Comparison of ENCODE assay signal across 26 cellular contexts in genomic region chr9:97363661-97364299, GRCh38. TPM values are rescaled to one million over a fixed set of nuclear protein-coding genes. Genes with fewer than 3 reads are reported as not detected.
DNase-seq lines count a peak whose midpoint lies in the region; ATAC-seq, FAIRE-seq and TF ChIP-seq lines count a peak whose summit lies in the region.
"Had no signal": no experiment of that assay in that cellular context is flagged by ENCODE, and none has a peak within 500 bp of the region (broad histone marks: within the 10 kb centered on the region; RNA-seq: fewer than 3 reads in every experiment).

No MANE protein-coding gene starts in this region.

- no peaks in the 10 kb centered on the region for H4K20me1 ChIP-seq in MM.1S (ENCODE audit: insufficient read depth, low read length)
- H4K20me1 ChIP-seq in K562 (replicated peaks; ENCODE audit: control insufficient read depth, insufficient read depth, low read length), result no peaks in the 10 kb centered on the region

- H3K27me3 ChIP-seq in MM.1S (replicated peaks; ENCODE audit: insufficient read depth, low read length) (no peaks in the 10 kb centered on the region), K562 (ENCODE audit: control insufficient read depth in 2 of 2, insufficient read depth in 2 of 2, low read length in 2 of 2) (no peaks in the 10 kb centered on the region), breast epithelium (no peaks in the 10 kb centered on the region)
- H3K27me3 ChIP-seq: pancreas, SJSA1, spleen had no signal

- 73% methylated on average over 11 of the region's 11 CpGs for WGBS in K562 (ENCODE audit: insufficient coverage, low coverage, missing lambda C conversion rate)

- H3K27ac ChIP-seq in MM.1S (ENCODE audit: low read length), result peak overlapping the region; percentile 69; the same call in 1 of the 2 replicates
- no peak overlapping the region; the same call in 2 of the 3 replicates for H3K27ac ChIP-seq in K562 (ENCODE audit: extremely low read depth, low read depth, low read length)
- no peak overlapping the region for H3K27ac ChIP-seq in breast epithelium
- H3K27ac ChIP-seq: C4-2B, KMS-11, pancreas, SJSA1, spleen had no signal

- H3K4me2 ChIP-seq in MM.1S (ENCODE audit: low read depth, low read length) (peak overlapping the region; percentile 81), K562 (ENCODE audit: insufficient read depth, low read length) (peak overlapping the region; percentile 9; the same call in 1 of the 2 replicates)
- H3K4me2 ChIP-seq: KMS-11 had no signal

- BruUV-seq in K562 (replicated peaks; lab: Mats Ljungman, UMichigan), result no TSS peak

- H3K4me3 Mint-ChIP-seq in stimulated activated naive B cell treated with anti-CD40 and anti-IgM and Interleukin-4, amounts not matched to agents 10 μg/mL and 1 μg/mL and 100 μg/mL, for 72 hours, result no peak overlapping the region
- H3K4me3 Mint-ChIP-seq: activated naive CD4-positive, alpha-beta T cell treated with anti-CD3 and anti-CD28 coated beads for 36 hours; brain; neural crest cell; type B pancreatic cell had no signal

- peaks cover 26% of the 10 kb centered on the region for H3K4me1 ChIP-seq in MM.1S (ENCODE audit: low read length)
- peaks cover 17 to 18% of the 10 kb centered on the region in 2 experiments for H3K4me1 ChIP-seq in K562 (replicated peaks in 1 of 2; ENCODE audit: control insufficient read depth in 2 of 2, insufficient read depth in 2 of 2, low read length in 2 of 2)
- no peaks in the 10 kb centered on the region for H3K4me1 ChIP-seq in breast epithelium
- H3K4me1 ChIP-seq: Caco-2, pancreas, SJSA1, spleen had no signal

- H3K36me3 Mint-ChIP-seq in stimulated activated naive B cell treated with anti-CD40 and anti-IgM and Interleukin-4, amounts not matched to agents 10 μg/mL and 1 μg/mL and 100 μg/mL, for 72 hours, result peaks cover 26 to 43% of the 10 kb centered on the region in 2 donors

- peaks cover 2 to 3% of the 10 kb centered on the region in 2 donors for H3K9me3 Mint-ChIP-seq in stimulated activated naive B cell treated with anti-CD40 and anti-IgM and Interleukin-4, amounts not matched to agents 10 μg/mL and 1 μg/mL and 100 μg/mL, for 72 hours
- H3K9me3 Mint-ChIP-seq: neural crest cell had no signal

- TF ChIP-seq POLR2A in K562 (conservative IDR thresholded peaks at IDR 0.05) (no peak), breast epithelium (IDR thresholded peaks at IDR 0.05) (no peak)

- TF ChIP-seq CTCF in GM13976 (IDR thresholded peaks at IDR 0.05; ENCODE audit: borderline replicate concordance, control extremely low read depth, extremely low read depth, insufficient read depth, missing control alignments) (no peak), MM.1S (IDR thresholded peaks at IDR 0.05; ENCODE audit: low read length) (peak; percentile 37), K562 (IDR thresholded peaks at IDR 0.05 in 2 of 3, conservative IDR thresholded peaks at IDR 0.05 in 1 of 3; ENCODE audit: insufficient read depth in 2 of 3, low read depth in 1 of 3, low read length in 3 of 3) (no peak), breast epithelium (IDR thresholded peaks at IDR 0.05) (no peak)

- no peak for TF ChIP-seq EP300 in K562 (IDR thresholded peaks at IDR 0.05; ENCODE audit: low read length)

- H3K9me2 ChIP-seq in MM.1S (replicated peaks; ENCODE audit: insufficient read depth, low read length), result no peaks in the 10 kb centered on the region

- CTCF ChIA-PET in K562 (lab: Yijun Ruan, JAX; ENCODE audit: low intra/inter-chr PET ratio), result no interaction called here

- in situ Hi-C loops in GM13976 (cut with MboI; ENCODE audit: low sequenced_read_pairs, unreplicated experiment) (no loop called here), K562 (cut with MboI) (no loop called here)

- POLR2A ChIA-PET in K562 (lab: Yijun Ruan, JAX), result interaction anchor here (1.6 kb wide), 1 partner anchor 12 kb away, joined by 6 read pairs; no protein-coding TSS in a partner anchor

- TF ChIP-seq RAD21 in K562 (CRISPR knock-in tag; conservative IDR thresholded peaks at IDR 0.05 in 1 of 2, IDR thresholded peaks at IDR 0.05 in 1 of 2), result no peak

- no peaks in the 10 kb centered on the region for H3K9me3 ChIP-seq in MM.1S (replicated peaks; ENCODE audit: insufficient read depth, low read length)
- 0 out of 2 replicates have a peak, but pooled peaks cover 2% of the 10 kb centered on the region for H3K9me3 ChIP-seq in K562 (replicated peaks; ENCODE audit: control insufficient read depth, insufficient read depth, low read depth, low read length)
- peaks cover 0 to 4% of the 10 kb centered on the region in 2 donors for H3K9me3 ChIP-seq in breast epithelium
- H3K9me3 ChIP-seq: Caco-2, pancreas, SJSA1 had no signal

- H3K27me3 Mint-ChIP-seq in stimulated activated naive B cell treated with anti-CD40 and anti-IgM and Interleukin-4, amounts not matched to agents 10 μg/mL and 1 μg/mL and 100 μg/mL, for 72 hours, result no peaks in the 10 kb centered on the region
- H3K27me3 Mint-ChIP-seq: brain, type B pancreatic cell had no signal

- H3K9ac ChIP-seq in MM.1S (ENCODE audit: low read length), result peak overlapping the region; percentile 56
- no peak overlapping the region for H3K9ac ChIP-seq in K562 (ENCODE audit: insufficient read depth in 1 of 2, low read depth in 2 of 2, low read length in 2 of 2)
- H3K9ac ChIP-seq: KMS-11 had no signal

- intact Hi-C loops in K562 (cut with micrococcal nuclease), result no loop called here
- intact Hi-C loops in breast epithelium (cut with DNase I; ENCODE audit: low total_unique reads), result no loop called here

- DNase-seq in GM13976 (ENCODE audit: low spot score) (peak; percentile 51), MM.1S (peak; percentile 90), K562 (ENCODE audit: extremely low read depth in 1 of 4, low spot score in 3 of 4) (no peak), breast epithelium (ENCODE audit: low spot score in 2 of 2) (no peak)
- DNase-seq in stimulated activated naive B cell treated with anti-CD40 and anti-IgM and Interleukin-4, amounts not matched to agents 10 μg/mL and 1 μg/mL and 100 μg/mL, for 72 hours, result no peak
- DNase-seq: activated CD4-positive, alpha-beta T cell treated with anti-CD3 and anti-CD28 coated beads, Interleukin-2, amount 50 U/mL, for 48 hours; activated naive CD4-positive, alpha-beta T cell treated with anti-CD3 and anti-CD28 coated beads for 36 hours; Caco-2; effector CD4-positive, alpha-beta T cell; GDM1; NCI-H146; pancreas; right cardiac atrium; spleen; T-helper 1 cell had no signal

- peaks cover 14 to 32% of the 10 kb centered on the region in 2 donors for H3K4me1 Mint-ChIP-seq in stimulated activated naive B cell treated with anti-CD40 and anti-IgM and Interleukin-4, amounts not matched to agents 10 μg/mL and 1 μg/mL and 100 μg/mL, for 72 hours
- H3K4me1 Mint-ChIP-seq: brain, neural crest cell had no signal

- FAIRE-seq in K562 (lab: Jason Lieb, UNC), result no peak
- FAIRE-seq: HTR-8/SVneo, pancreas, RCC 7860 had no signal

- ATAC-seq in K562, result no peak
- no peak for ATAC-seq in stimulated activated naive B cell treated with anti-CD40 and anti-IgM and Interleukin-4, amounts not matched to agents 10 μg/mL and 1 μg/mL and 100 μg/mL, for 72 hours (replicated peaks)
- ATAC-seq in GM21717 (IDR thresholded peaks at IDR 0.05; ENCODE audit: unreplicated experiment), result no peak
- no peak for ATAC-seq in GM19328 (IDR thresholded peaks at IDR 0.05; ENCODE audit: unreplicated experiment)
- ATAC-seq: activated CD4-positive, CD25-positive, alpha-beta regulatory T cell treated with anti-CD3 and anti-CD28 coated beads, Interleukin-2, amount 50 U/mL, for 24 hours; pancreas; right cardiac atrium had no signal

- H3K9me1 ChIP-seq in K562 (ENCODE audit: control insufficient read depth, insufficient read depth, low read length), result no peaks in the 10 kb centered on the region

- H3K36me3 ChIP-seq in MM.1S (replicated peaks; ENCODE audit: insufficient read depth, low read length) (no peaks in the 10 kb centered on the region), K562 (ENCODE audit: control insufficient read depth, insufficient read depth, low read length) (no peaks in the 10 kb centered on the region), breast epithelium (no peaks in the 10 kb centered on the region)
- H3K36me3 ChIP-seq: pancreas, SJSA1 had no signal

- H3K79me2 ChIP-seq in MM.1S (ENCODE audit: low read length) (no peaks in the 10 kb centered on the region), K562 (ENCODE audit: control insufficient read depth, insufficient read depth, low read length) (no peaks in the 10 kb centered on the region)

- H2AFZ ChIP-seq in MM.1S (ENCODE audit: low read length) (peak overlapping the region; percentile 91), K562 (ENCODE audit: low read depth, low read length) (peak overlapping the region; percentile 71)

- peak overlapping the region; percentile 49 for H3K27ac Mint-ChIP-seq in stimulated activated naive B cell treated with anti-CD40 and anti-IgM and Interleukin-4, amounts not matched to agents 10 μg/mL and 1 μg/mL and 100 μg/mL, for 72 hours
- H3K27ac Mint-ChIP-seq: activated naive CD4-positive, alpha-beta T cell treated with anti-CD3 and anti-CD28 coated beads for 36 hours; type B pancreatic cell had no signal

- peaks cover 7% of the 10 kb centered on the region; the same call in 1 of the 2 replicates for H3F3A ChIP-seq in MM.1S (ENCODE audit: insufficient read depth, low read length)

- H3K4me3 ChIP-seq in MM.1S (ENCODE audit: low read length) (peak overlapping the region; percentile 56), K562 (no peak overlapping the region), breast epithelium (no peak overlapping the region)
- H3K4me3 ChIP-seq: pancreas, SJSA1, spleen had no signal

RNA-seq across cellular contexts. Expression of gene TDRD7, which starts 48.1 kb away (rescaled TPM):
- 3.0 and 5.1 TPM in 2 replicates for total RNA-seq in K562 (2011; cell fraction: chromatin; rRNA removed; ENCODE audit: low replicate concordance)
- total RNA-seq in K562 (2011; cell fraction: nucleolus; rRNA removed), result 1.5 and 2.1 TPM in 2 replicates
- 2.3 and 3.0 TPM in 2 replicates for total RNA-seq in K562 (2011; cell fraction: nucleoplasm; rRNA removed)
- total RNA-seq in K562 (2014; rRNA removed), result 3.8 and 3.9 TPM in 2 replicates
- 7.7 and 7.8 TPM in 2 replicates for total RNA-seq in K562 (2014; rRNA removed; fragmentation: Illumina TruSeq; extraction: Trizol)
- total RNA-seq in K562 (2015; rRNA removed; fragmentation: Illumina TruSeq; extraction: Trizol), result 7.1 and 7.6 TPM in 2 replicates
- 6.0 and 6.1 TPM in 2 replicates for total RNA-seq in K562 (2021)
- 5.0 and 5.2 TPM in 2 replicates for polyA plus RNA-seq in K562 (2011; rRNA removed)
- 1.4 and 2.7 TPM in 2 replicates for polyA plus RNA-seq in K562 (2011; cell fraction: cytosol; rRNA removed)
- 3.0 and 4.2 TPM in 2 replicates for polyA plus RNA-seq in K562 (2011; cell fraction: nucleus; rRNA removed)
- polyA plus RNA-seq in K562 (2012), result 5.0 and 8.7 TPM in 2 replicates
- 6.2 and 6.4 TPM in 2 replicates for polyA plus RNA-seq in K562 (2014; fragmentation: Illumina TruSeq; extraction: Trizol)
- 1 to 10 TPM; 2.2 to 2.3 TPM for polyA plus RNA-seq in K562 (2014; fragmentation: Nextera tagmentation; extraction: Ambion mirVana)
- 3.8 and 3.9 TPM in 2 replicates for polyA plus RNA-seq in K562 (2014; rRNA removed)
- 7.2 and 8.5 TPM in 2 replicates for polyA minus RNA-seq in K562 (2011; rRNA and poly(A)+ RNA removed)
- polyA minus RNA-seq in K562 (2011; cell fraction: cytosol; rRNA and poly(A)+ RNA removed), result 2.3 and 3.4 TPM in 2 replicates
- polyA minus RNA-seq in K562 (2011; cell fraction: nucleus; rRNA and poly(A)+ RNA removed), result 2.6 and 4.0 TPM in 2 replicates
- total RNA-seq in breast epithelium, result 10 to 100 TPM in 2 of 3 donors, 1 to 10 TPM in 1; 9.8 to 15.1 (median 14.8) TPM

RNA-seq across cellular contexts. Expression of gene CCDC180, which starts 56.3 kb away (rescaled TPM):
- 15.0 and 22.8 TPM in 2 replicates for total RNA-seq in K562 (2011; cell fraction: chromatin; rRNA removed; ENCODE audit: low replicate concordance)
- 5.7 and 7.5 TPM in 2 replicates for total RNA-seq in K562 (2011; cell fraction: nucleolus; rRNA removed)
- 11.6 and 12.4 TPM in 2 replicates for total RNA-seq in K562 (2011; cell fraction: nucleoplasm; rRNA removed)
- total RNA-seq in K562 (2014; rRNA removed) (2.5 and 2.7 TPM in 2 replicates), K562 (2014; rRNA removed; fragmentation: Illumina TruSeq; extraction: Trizol) (4.2 and 5.4 TPM in 2 replicates), K562 (2015; rRNA removed; fragmentation: Illumina TruSeq; extraction: Trizol) (3.7 and 5.1 TPM in 2 replicates), K562 (2021) (2.3 TPM in 2 replicates), breast epithelium (10 to 100 TPM in 1 of 3 donors, 1 to 10 TPM in 2; 5.4 to 10.6 (median 8.2) TPM)
- polyA plus RNA-seq in K562 (2011; rRNA removed) (2.0 and 2.8 TPM in 2 replicates), K562 (2014; fragmentation: Illumina TruSeq; extraction: Trizol) (2.0 and 3.2 TPM in 2 replicates), K562 (2014; fragmentation: Nextera tagmentation; extraction: Ambion mirVana) (under 1 TPM; 0.56 to 0.70 TPM), K562 (2014; rRNA removed) (2.7 and 3.9 TPM in 2 replicates)
- polyA plus RNA-seq in K562 (2011; cell fraction: cytosol; rRNA removed), result 0.40 and 0.75 TPM in 2 replicates
- 6.6 and 10.3 TPM in 2 replicates for polyA plus RNA-seq in K562 (2011; cell fraction: nucleus; rRNA removed)
- polyA plus RNA-seq in K562 (2012), result 2.6 and 2.7 TPM in 2 replicates
- 3.2 and 6.5 TPM in 2 replicates for polyA minus RNA-seq in K562 (2011; rRNA and poly(A)+ RNA removed)
- 2.3 and 2.6 TPM in 2 replicates for polyA minus RNA-seq in K562 (2011; cell fraction: cytosol; rRNA and poly(A)+ RNA removed)
- 7.0 and 17.3 TPM in 2 replicates for polyA minus RNA-seq in K562 (2011; cell fraction: nucleus; rRNA and poly(A)+ RNA removed)

Comparison
In these comparisons a context has a peak if more than half of its experiments do, and no peak if none do; other contexts are left out.
1. DNase-seq: peak in GM13976 (single experiment) and MM.1S (single experiment); none in K562 (0 of 4), stimulated activated naive B cell treated with anti-CD40 and anti-IgM and Interleukin-4, amounts not matched to agents 10 μg/mL and 1 μg/mL and 100 μg/mL, for 72 hours (single experiment) and breast epithelium (0 of 2).